ENCODE assay signal across 8 cellular contexts in genomic region chr12:67069451-67070306, GRCh38.
A peak's percentile ranks its signal among the peaks of the same experiment; 100 is the strongest.
DNase-seq lines count a peak whose midpoint lies in the region; ATAC-seq and TF ChIP-seq lines count a peak whose summit lies in the region.

No MANE protein-coding gene starts in this region.

- H3K4me1 ChIP-seq in heart left ventricle (peaks cover 0 to 22% (median 3%) of the 10 kb centered on the region in 12 donors), psoas muscle (no peaks in the 10 kb centered on the region)

- intact Hi-C loops in heart left ventricle (cut with DNase I): no loop called here
- intact Hi-C loops in psoas muscle (cut with DNase I): no loop called here

- H3K27me3 ChIP-seq in heart left ventricle (peaks cover 4 to 61% (median 17%) of the 10 kb centered on the region in 9 donors), psoas muscle (ENCODE audit: insufficient read depth in 3 of 3, low read length in 2 of 3) (no peaks in the 10 kb centered on the region)

- no peak for TF ChIP-seq POLR2A in heart left ventricle (IDR thresholded peaks at IDR 0.05)

- H3K9me3 ChIP-seq in heart left ventricle (no peaks in the 10 kb centered on the region), psoas muscle (no peaks in the 10 kb centered on the region)

- WGBS in heart left ventricle, 4 donors: 3 to 15% (median 4%) methylated on average over 6 to 68 of the region's 68 CpGs
- WGBS in psoas muscle, 3 donors: 3 to 7% (median 4%) methylated on average over 29 to 68 of the region's 68 CpGs

- H3K27ac ChIP-seq in heart left ventricle (peak overlapping the region in 1 of 12 donors; percentile 87), psoas muscle (no peak overlapping the region)

- no peaks in the 10 kb centered on the region for H3K36me3 ChIP-seq in heart left ventricle
- H3K36me3 ChIP-seq in psoas muscle (ENCODE audit: insufficient read depth in 1 of 2, low read depth in 1 of 2): no peaks in the 10 kb centered on the region

- ATAC-seq in GM18502 (IDR thresholded peaks at IDR 0.05; ENCODE audit: poor library complexity, unreplicated experiment) (peak; percentile 80), HG03060 (IDR thresholded peaks at IDR 0.05; ENCODE audit: low read depth, unreplicated experiment) (peak; percentile 34), heart left ventricle (peak in 2 of 4 donors; percentile 56 to 62), psoas muscle (peak; percentile 65 to 85 (median 76))

- TF ChIP-seq CTCF in heart left ventricle (IDR thresholded peaks at IDR 0.05) (no peak), psoas muscle (IDR thresholded peaks at IDR 0.05) (no peak)

- DNase-seq in 8988T (peak; percentile 22), NOMO-1 treated with dmso at 0.1 percent for 144 hours (lab: John Stamatoyannopoulos, UW; ENCODE audit: unreplicated experiment) (peak; percentile 30), heart left ventricle (peak in 2 of 5 donors; percentile 26 to 37), psoas muscle (peak; percentile 16 to 48), cerebellar nuclear complex (lab: John Stamatoyannopoulos, UW) (no peak)
- DNase-seq in activated effector memory CD4-positive, alpha-beta T cell treated with Interleukin-2 at 50 U/mL for 16 hours: peak; percentile 16

- H3K4me3 ChIP-seq in heart left ventricle (peak overlapping the region; percentile 37 to 65 (median 56)), psoas muscle (peak overlapping the region; percentile 76)

Comparison
In these comparisons a context has a peak if more than half of its experiments do, and no peak if none do; other contexts are left out.
1. DNase-seq: peak in 8988T (single experiment), NOMO-1 treated with dmso at 0.1 percent for 144 hours (single experiment), activated effector memory CD4-positive, alpha-beta T cell treated with Interleukin-2 at 50 U/mL for 16 hours (single experiment) and psoas muscle (2 of 2); none in cerebellar nuclear complex (0 of 2).